Comparison of ENCODE assay signal across 10 cellular contexts in genomic region chr4:10160280-10160856, GRCh38. TPM values are rescaled to one million over a fixed set of nuclear protein-coding genes. Genes with fewer than 3 reads are reported as not detected.
DNase-seq lines count a peak whose midpoint lies in the region; ATAC-seq and TF ChIP-seq lines count a peak whose summit lies in the region.
"Had no signal": no experiment of that assay in that cellular context is flagged by ENCODE, and none has a peak within 500 bp of the region (broad histone marks: within the 10 kb centered on the region; RNA-seq: fewer than 3 reads in every experiment).

No MANE protein-coding gene starts in this region.

- H3K4me3 ChIP-seq in AG10803 (ENCODE audit: low read length) = no peak overlapping the region
- no peak overlapping the region for H3K4me3 ChIP-seq in GM23338
- H3K4me3 ChIP-seq: left lung had no signal

- no peaks in the 10 kb centered on the region for H3F3A ChIP-seq in GM23338 (replicated peaks; ENCODE audit: low read depth)

- H2AFZ ChIP-seq in GM23338 = no peak overlapping the region

- peak; percentile 47 for DNase-seq in AG10803 (ENCODE audit: low read depth)
- peak; percentile 64 for DNase-seq in GM23338 (ENCODE audit: low spot score)
- DNase-seq in iPS-NIHi7 (ENCODE audit: extremely low spot score) = peak; percentile 48
- no peak for DNase-seq in glomerular visceral epithelial cell (ENCODE audit: extremely low spot score)
- DNase-seq in nucleus accumbens (lab: John Stamatoyannopoulos, UW) = no peak
- DNase-seq in Calu3 = no peak
- DNase-seq: left lung had no signal

- H3K36me3 Mint-ChIP-seq in GM23338 (ENCODE audit: low read depth) (no peaks in the 10 kb centered on the region), Calu3 (ENCODE audit: insufficient read depth, unreplicated experiment) (no peaks in the 10 kb centered on the region)
- H3K36me3 Mint-ChIP-seq: activated naive CD4-positive, alpha-beta T cell treated with anti-CD3 and anti-CD28 coated beads, Interleukin-2, amount 50 U/mL, for 72 hours had no signal

- H3K27ac ChIP-seq in GM23338 (ENCODE audit: low read depth) (no peak overlapping the region), VCaP (no peak overlapping the region)
- H3K27ac ChIP-seq: left lung had no signal

- CTCF ChIA-PET in Calu3 (lab: Charles Lee) = no interaction called here

- intact Hi-C loops in Calu3 (cut with micrococcal nuclease; ENCODE audit: unreplicated experiment) = no loop called here

- H4K20me1 ChIP-seq in GM23338 (replicated peaks; ENCODE audit: insufficient read depth) = no peaks in the 10 kb centered on the region

- H3K27me3 Mint-ChIP-seq in GM23338 (ENCODE audit: insufficient read depth, low read depth, poor library complexity) = peaks cover 3% of the 10 kb centered on the region
- peaks cover 16% of the 10 kb centered on the region for H3K27me3 Mint-ChIP-seq in Calu3 (ENCODE audit: unreplicated experiment)

- H3K79me2 ChIP-seq in GM23338 (replicated peaks; ENCODE audit: insufficient read depth) = no peaks in the 10 kb centered on the region

- H3K4me1 Mint-ChIP-seq in GM23338 (peaks cover 7% of the 10 kb centered on the region; the same call in 2 of the 3 replicates), Calu3 (ENCODE audit: low read depth, unreplicated experiment) (no peaks in the 10 kb centered on the region)

- no peak overlapping the region for H3K27ac Mint-ChIP-seq in GM23338
- H3K27ac Mint-ChIP-seq in Calu3 (ENCODE audit: unreplicated experiment) = no peak overlapping the region

- peak; percentile 57 for ATAC-seq in GM23338
- ATAC-seq in HG02623 (IDR thresholded peaks at IDR 0.05; ENCODE audit: unreplicated experiment) = no peak
- ATAC-seq: activated naive CD4-positive, alpha-beta T cell treated with anti-CD3 and anti-CD28 coated beads, Interleukin-2, amount 50 U/mL, for 72 hours; left lung had no signal

- H3K9me2 ChIP-seq in GM23338 (ENCODE audit: insufficient read depth) = no peaks in the 10 kb centered on the region

- BruUV-seq in Calu3 (replicated peaks; lab: Mats Ljungman, UMichigan) = no TSS peak

- TF ChIP-seq CTCF in AG10803 (conservative IDR thresholded peaks at IDR 0.05; ENCODE audit: low read length) (peak; percentile 58), GM23338 (conservative IDR thresholded peaks at IDR 0.05; ENCODE audit: low read depth in 2 of 2) (peak; percentile 55 to 74), VCaP (conservative IDR thresholded peaks at IDR 0.05) (peak; percentile 58), Calu3 (IDR thresholded peaks at IDR 0.05; ENCODE audit: unreplicated experiment) (no peak)

- no peak overlapping the region for H3K4me2 ChIP-seq in GM23338

- H3K27me3 ChIP-seq in GM23338 (ENCODE audit: insufficient read depth) = no peaks in the 10 kb centered on the region
- H3K27me3 ChIP-seq: left lung had no signal

- H3K4me3 Mint-ChIP-seq in GM23338 = no peak overlapping the region
- H3K4me3 Mint-ChIP-seq in Calu3 (ENCODE audit: low read depth, unreplicated experiment) = no peak overlapping the region

- H3K36me3 ChIP-seq in GM23338 (ENCODE audit: insufficient read depth) = no peaks in the 10 kb centered on the region
- H3K36me3 ChIP-seq: left lung had no signal

- no peaks in the 10 kb centered on the region for H3K9me3 Mint-ChIP-seq in GM23338
- H3K9me3 Mint-ChIP-seq in Calu3 (ENCODE audit: low read depth, unreplicated experiment) = no peaks in the 10 kb centered on the region
- H3K9me3 Mint-ChIP-seq: activated naive CD4-positive, alpha-beta T cell treated with anti-CD3 and anti-CD28 coated beads, Interleukin-2, amount 50 U/mL, for 72 hours had no signal

- H3K4me1 ChIP-seq in GM23338 (ENCODE audit: insufficient read depth) = no peaks in the 10 kb centered on the region

TF ChIP-seq in GM23338, 12 proteins besides CTCF, POLR2A, EP300 and RAD21:
- TF ChIP-seq EZH2 (IDR thresholded peaks at IDR 0.05; ENCODE audit: low read depth, unreplicated experiment) (no peak), EZH2phosphoT487 (IDR thresholded peaks at IDR 0.05; ENCODE audit: unreplicated experiment) (no peak), JUNB (IDR thresholded peaks at IDR 0.05; ENCODE audit: unreplicated experiment) (no peak), ZNF114 (CRISPR knock-in tag; IDR thresholded peaks at IDR 0.05) (no peak), CREB1 (CRISPR knock-in tag; IDR thresholded peaks at IDR 0.05; ENCODE audit: low read depth) (no peak), ZNF462 (CRISPR knock-in tag; IDR thresholded peaks at IDR 0.05) (no peak), ZNF331 (CRISPR knock-in tag; IDR thresholded peaks at IDR 0.05; ENCODE audit: low read depth) (no peak), STAT1 (IDR thresholded peaks at IDR 0.05; ENCODE audit: unreplicated experiment) (no peak), ETS1 (IDR thresholded peaks at IDR 0.05) (no peak), NANOG (IDR thresholded peaks at IDR 0.05; ENCODE audit: borderline replicate concordance) (no peak)
TF ChIP-seq in GM23338: peak in this region for 0.

RNA-seq across cellular contexts. Expression of gene WDR1, which starts 43.8 kb away (rescaled TPM):
- 233 and 248 TPM in 2 replicates for total RNA-seq in GM23338 (2014; rRNA removed; shearing (Covaris generic))
- polyA plus RNA-seq in GM23338 (2016; fragmentation: Nextera tagmentation; extraction: Ambion mirVana) = 90.9 and 93.2 TPM in 2 replicates
- total RNA-seq in Calu3 (2022) = 188 and 199 TPM in 2 replicates

Comparison
In these comparisons a context has a peak if more than half of its experiments do, and no peak if none do; other contexts are left out.
1. DNase-seq: peak in AG10803 (single experiment), GM23338 (single experiment) and iPS-NIHi7 (single experiment); none in glomerular visceral epithelial cell (single experiment), nucleus accumbens (0 of 56) and Calu3 (single experiment).